Comparison of ENCODE assay signal across 8 cellular contexts in genomic region chr1:203593723-203594122, GRCh38. TPM values are rescaled to one million over a fixed set of nuclear protein-coding genes. Genes with fewer than 3 reads are reported as not detected.
A peak's percentile ranks its signal among the peaks of the same experiment; 100 is the strongest.
DNase-seq lines count a peak whose midpoint lies in the region; TF ChIP-seq lines count a peak whose summit lies in the region.

No MANE protein-coding gene starts in this region.

- H3K9me3 Mint-ChIP-seq in glutamatergic neuron (ENCODE audit: unreplicated experiment) = peaks cover 7% of the 10 kb centered on the region

- H3K36me3 Mint-ChIP-seq in glutamatergic neuron (ENCODE audit: unreplicated experiment) = no peaks in the 10 kb centered on the region

- no peak for TF ChIP-seq CTCF in glutamatergic neuron (IDR thresholded peaks at IDR 0.05; ENCODE audit: partially characterized antibody, unreplicated experiment)

- H3K4me1 Mint-ChIP-seq in glutamatergic neuron (ENCODE audit: low read depth, unreplicated experiment) = peaks cover 36% of the 10 kb centered on the region

- DNase-seq in EL (peak; percentile 43), NCI-H460 (ENCODE audit: extremely low read depth, low read depth) (peak; percentile 14), glutamatergic neuron (peak; percentile 32), cerebellum (ENCODE audit: low spot score) (no peak), substantia nigra (lab: John Stamatoyannopoulos, UW) (no peak), NCI-H1105 (lab: John Stamatoyannopoulos, UW) (no peak)
- peak; percentile 76 for DNase-seq in activated CD8-positive, alpha-beta memory T cell treated with anti-CD3 and anti-CD28 coated beads, Interleukin-2, amount 50 U/mL, for 48 hours
- DNase-seq in stimulated activated CD8-positive, alpha-beta memory T cell treated with anti-CD3 and anti-CD28 coated beads, Interleukin-15, amount 100 ng/mL, for 1 hour (ENCODE audit: low read depth) = peak; percentile 42

- peaks cover 3% of the 10 kb centered on the region for H3K27me3 Mint-ChIP-seq in glutamatergic neuron (ENCODE audit: unreplicated experiment)

- no peak overlapping the region for H3K27ac ChIP-seq in substantia nigra (ENCODE audit: low read depth, low read length, poor library complexity, severe bottlenecking)

- no peak overlapping the region for H3K27ac Mint-ChIP-seq in glutamatergic neuron (ENCODE audit: unreplicated experiment)

- no peak overlapping the region for H3K4me3 Mint-ChIP-seq in glutamatergic neuron (ENCODE audit: unreplicated experiment)

RNA-seq across cellular contexts. Expression of gene ATP2B4, which starts 32.9 kb away (rescaled TPM):
- 6.5 and 7.1 TPM in 2 replicates for total RNA-seq in NCI-H460 (2014; rRNA removed; shearing (Covaris generic))
- polyA plus RNA-seq in NCI-H460 (2014; cell fraction: nucleus; rRNA removed) = 2.9 and 4.2 TPM in 2 replicates
- total RNA-seq in glutamatergic neuron (ENCODE audit: unreplicated experiment) = 17.4 TPM
- total RNA-seq in cerebellum = 53.0 TPM

Comparison
In these comparisons a context has a peak if more than half of its experiments do, and no peak if none do; other contexts are left out.
1. DNase-seq: peak in EL (single experiment), NCI-H460 (single experiment), activated CD8-positive, alpha-beta memory T cell treated with anti-CD3 and anti-CD28 coated beads, Interleukin-2, amount 50 U/mL, for 48 hours (single experiment), glutamatergic neuron (single experiment) and stimulated activated CD8-positive, alpha-beta memory T cell treated with anti-CD3 and anti-CD28 coated beads, Interleukin-15, amount 100 ng/mL, for 1 hour (single experiment); none in cerebellum (single experiment), substantia nigra (0 of 49) and NCI-H1105 (single experiment).